In genomic region chr12:102958073-102958829, GRCh38 we compare ENCODE assay signal across 8 cellular contexts. TPM values are rescaled to one million over a fixed set of nuclear protein-coding genes. Genes with fewer than 3 reads are reported as not detected.
A peak's percentile ranks its signal among the peaks of the same experiment; 100 is the strongest.
DNase-seq lines count a peak whose midpoint lies in the region; ATAC-seq, FAIRE-seq and TF ChIP-seq lines count a peak whose summit lies in the region.

No MANE protein-coding gene starts in this region.

- H3K4me3 ChIP-seq in HepG2 (replicated peaks in 1 of 3; ENCODE audit: insufficient read depth in 1 of 3, low read depth in 2 of 3, low read length in 3 of 3) (peak overlapping the region; percentile 37 to 46 (median 39); a peak in 4 of 6 replicates), upper lobe of right lung (peak overlapping the region; percentile 37)

- no peaks in the 10 kb centered on the region for H4K20me1 ChIP-seq in HepG2 (ENCODE audit: insufficient read depth, low read length)

- in situ Hi-C loops in HepG2 (cut with HindIII; ENCODE audit: extremely low pct_ligation_motif_present, low pct_unique_long_range_greater_than_20kb), result no loop called here

- no peak for FAIRE-seq in HepG2 (lab: Jason Lieb, UNC)

- no peak overlapping the region for H3K27ac ChIP-seq in HepG2 (ENCODE audit: extremely low read length, insufficient read depth, low read length)
- H3K27ac ChIP-seq in upper lobe of right lung, result no peak overlapping the region

- H3K4me1 ChIP-seq in HepG2 (ENCODE audit: insufficient read depth, low read length) (peaks cover 12% of the 10 kb centered on the region), upper lobe of right lung (peaks cover 8% of the 10 kb centered on the region)

- TF ChIP-seq POLR2A in HepG2 (IDR thresholded peaks at IDR 0.05; ENCODE audit: insufficient read depth in 1 of 2, low read depth in 2 of 2, low read length in 2 of 2), result no peak

- H3K9me3 ChIP-seq in HepG2 (ENCODE audit: low read length) (no peaks in the 10 kb centered on the region), upper lobe of right lung (no peaks in the 10 kb centered on the region)

- TF ChIP-seq CTCF in HepG2 (CRISPR knock-in tag; IDR thresholded peaks at IDR 0.05), result no peak
- no peak for TF ChIP-seq CTCF in upper lobe of right lung (IDR thresholded peaks at IDR 0.05)

- no peak overlapping the region for H3K9ac ChIP-seq in HepG2 (ENCODE audit: insufficient read depth, low read depth, low read length)

- CTCF ChIA-PET in HepG2 (lab: Yijun Ruan, JAX; ENCODE audit: low intra/inter-chr PET ratio, low total read pairs), result no interaction called here

- H3K79me2 ChIP-seq in HepG2 (ENCODE audit: insufficient read depth, low read length), result no peaks in the 10 kb centered on the region

- no TSS peak for BruUV-seq in HepG2 (replicated peaks; lab: Mats Ljungman, UMichigan)

- TF ChIP-seq EP300 in HepG2 (IDR thresholded peaks at IDR 0.05; ENCODE audit: low read depth in 2 of 2, low read length in 2 of 2) (no peak), HepG2 (CRISPR knock-in tag; IDR thresholded peaks at IDR 0.05; ENCODE audit: borderline replicate concordance) (no peak)

- peaks cover 7 to 79% of the 10 kb centered on the region in 2 experiments for H3K27me3 ChIP-seq in HepG2 (ENCODE audit: control insufficient read depth in 1 of 2, insufficient read depth in 2 of 2, low read length in 2 of 2)
- peaks cover 88% of the 10 kb centered on the region for H3K27me3 ChIP-seq in upper lobe of right lung

- peak; percentile 52 for ATAC-seq in GM19328 (IDR thresholded peaks at IDR 0.05; ENCODE audit: unreplicated experiment)
- peak; percentile 59 for ATAC-seq in HG03521 (IDR thresholded peaks at IDR 0.05; ENCODE audit: unreplicated experiment)
- ATAC-seq in HepG2, result peak; percentile 71
- ATAC-seq in upper lobe of right lung, result peak; percentile 29

- no peaks in the 10 kb centered on the region for H3K36me3 ChIP-seq in HepG2 (replicated peaks in 1 of 2; ENCODE audit: control insufficient read depth in 1 of 2, insufficient read depth in 2 of 2, low read length in 2 of 2)
- no peaks in the 10 kb centered on the region for H3K36me3 ChIP-seq in upper lobe of right lung

- no peak overlapping the region for H2AFZ ChIP-seq in HepG2 (ENCODE audit: low read length)

- H3K4me2 ChIP-seq in HepG2 (ENCODE audit: low read depth, low read length), result peak overlapping the region; percentile 67

- WGBS in HepG2 (ENCODE audit: low lambda C conversion rate), result 52% methylated on average over 45 of the region's 83 CpGs

- DNase-seq in DMS114 treated with DMSO at 0.1 percent for 48 hours (lab: John Stamatoyannopoulos, UW; ENCODE audit: unreplicated experiment) (peak; percentile 22), astrocyte of the hippocampus (ENCODE audit: low read depth, low spot score) (peak; percentile 75), HepG2 (ENCODE audit: low spot score) (no peak), upper lobe of right lung (no peak), NCI-H1436 treated with DMSO at 0.1 percent for 48 hours (lab: John Stamatoyannopoulos, UW) (no peak), GOT3 (lab: John Stamatoyannopoulos, UW) (no peak)

- no peak for TF ChIP-seq RAD21 in HepG2 (CRISPR knock-in tag; IDR thresholded peaks at IDR 0.05)

- POLR2A ChIA-PET in HepG2 (lab: Yijun Ruan, JAX), result no interaction called here

- intact Hi-C loops in HepG2 (cut with micrococcal nuclease; ENCODE audit: unreplicated experiment) (no loop called here), upper lobe of right lung (cut with DNase I) (no loop called here)

TF ChIP-seq in HepG2, 621 proteins besides CTCF, POLR2A, EP300 and RAD21:
- TF ChIP-seq KDM5B (CRISPR knock-in tag; IDR thresholded peaks at IDR 0.05; ENCODE audit: borderline replicate concordance), result no peak
- peak; percentile 98 for TF ChIP-seq HNRNPLL (IDR thresholded peaks at IDR 0.05; ENCODE audit: low read depth, low read length, poor library complexity, severe bottlenecking)
- TF ChIP-seq, protein P1, sequence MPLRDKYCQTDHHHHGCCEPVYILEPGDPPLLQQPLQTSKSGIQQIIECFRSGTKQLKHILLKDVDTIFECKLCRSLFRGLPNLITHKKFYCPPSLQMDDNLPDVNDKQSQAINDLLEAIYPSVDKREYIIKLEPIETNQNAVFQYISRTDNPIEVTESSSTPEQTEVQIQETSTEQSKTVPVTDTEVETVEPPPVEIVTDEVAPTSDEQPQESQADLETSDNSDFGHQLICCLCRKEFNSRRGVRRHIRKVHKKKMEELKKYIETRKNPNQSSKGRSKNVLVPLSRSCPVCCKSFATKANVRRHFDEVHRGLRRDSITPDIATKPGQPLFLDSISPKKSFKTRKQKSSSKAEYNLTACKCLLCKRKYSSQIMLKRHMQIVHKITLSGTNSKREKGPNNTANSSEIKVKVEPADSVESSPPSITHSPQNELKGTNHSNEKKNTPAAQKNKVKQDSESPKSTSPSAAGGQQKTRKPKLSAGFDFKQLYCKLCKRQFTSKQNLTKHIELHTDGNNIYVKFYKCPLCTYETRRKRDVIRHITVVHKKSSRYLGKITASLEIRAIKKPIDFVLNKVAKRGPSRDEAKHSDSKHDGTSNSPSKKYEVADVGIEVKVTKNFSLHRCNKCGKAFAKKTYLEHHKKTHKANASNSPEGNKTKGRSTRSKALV (CRISPR knock-in tag; IDR thresholded peaks at IDR 0.05), result peak; percentile 85
- TF ChIP-seq IRX3 (CRISPR knock-in tag; IDR thresholded peaks at IDR 0.05; ENCODE audit: borderline replicate concordance, low read depth), result no peak
TF ChIP-seq in HepG2: peak in this region for 2.

RNA-seq across cellular contexts. Expression of gene ASCL1, which starts 0.8 kb away (rescaled TPM):
- total RNA-seq in HepG2 (2016; rRNA removed; fragmentation: Illumina TruSeq; extraction: Trizol), result not detected in 2 replicates
- not detected in 2 replicates for total RNA-seq in HepG2 (2016; cell fraction: cytosol; rRNA removed; fragmentation: Illumina TruSeq; extraction: Trizol; ENCODE audit: low read depth)
- not detected in 2 replicates for total RNA-seq in HepG2 (2016; cell fraction: insoluble cytoplasmic fraction; rRNA removed; fragmentation: Illumina TruSeq; extraction: Trizol)
- not detected in 2 replicates for total RNA-seq in HepG2 (2016; cell fraction: membrane; rRNA removed; fragmentation: Illumina TruSeq; extraction: Trizol)
- total RNA-seq in HepG2 (2016; cell fraction: nucleus; rRNA removed; fragmentation: Illumina TruSeq; extraction: Trizol), result not detected in 2 replicates
- polyA plus RNA-seq in HepG2 (2011; rRNA removed), result not detected in 2 replicates
- 0.03 TPM in 1 of 2 replicates, not detected in the other for polyA plus RNA-seq in HepG2 (2011; cell fraction: cytosol; rRNA removed)
- not detected in 2 replicates for polyA plus RNA-seq in HepG2 (2011; cell fraction: nucleus; rRNA removed)
- not detected in 2 replicates for polyA plus RNA-seq in HepG2 (2012)
- polyA plus RNA-seq in HepG2 (2016; cell fraction: cytosol; fragmentation: Illumina TruSeq; extraction: Trizol; ENCODE audit: low read depth), result not detected in 2 replicates
- not detected in 2 replicates for polyA plus RNA-seq in HepG2 (2016; cell fraction: insoluble cytoplasmic fraction; fragmentation: Illumina TruSeq; extraction: Trizol; ENCODE audit: low read depth)
- not detected in 2 replicates for polyA plus RNA-seq in HepG2 (2016; cell fraction: membrane; fragmentation: Illumina TruSeq; extraction: Trizol; ENCODE audit: low read depth)
- polyA plus RNA-seq in HepG2 (2016; cell fraction: nucleus; fragmentation: Illumina TruSeq; extraction: Trizol; ENCODE audit: insufficient read depth, low read depth), result not detected in 2 replicates
- polyA minus RNA-seq in HepG2 (2011; rRNA and poly(A)+ RNA removed; ENCODE audit: low replicate concordance), result not detected in 2 replicates
- polyA minus RNA-seq in HepG2 (2011; cell fraction: cytosol; rRNA and poly(A)+ RNA removed), result not detected in 2 replicates
- polyA minus RNA-seq in HepG2 (2011; cell fraction: nucleus; rRNA and poly(A)+ RNA removed), result not detected in 2 replicates
- total RNA-seq in upper lobe of right lung, result not detected

RNA-seq across cellular contexts. Expression of gene PAH, which starts 41.2 kb away (rescaled TPM):
- total RNA-seq in HepG2 (2016; rRNA removed; fragmentation: Illumina TruSeq; extraction: Trizol) (451 and 537 TPM in 2 replicates), upper lobe of right lung (not detected)
- total RNA-seq in HepG2 (2016; cell fraction: cytosol; rRNA removed; fragmentation: Illumina TruSeq; extraction: Trizol; ENCODE audit: low read depth), result 45.5 and 48.1 TPM in 2 replicates
- 427 and 542 TPM in 2 replicates for total RNA-seq in HepG2 (2016; cell fraction: insoluble cytoplasmic fraction; rRNA removed; fragmentation: Illumina TruSeq; extraction: Trizol)
- 112 and 115 TPM in 2 replicates for total RNA-seq in HepG2 (2016; cell fraction: membrane; rRNA removed; fragmentation: Illumina TruSeq; extraction: Trizol)
- total RNA-seq in HepG2 (2016; cell fraction: nucleus; rRNA removed; fragmentation: Illumina TruSeq; extraction: Trizol), result 530 and 572 TPM in 2 replicates
- polyA plus RNA-seq in HepG2 (2011; rRNA removed), result 163 and 192 TPM in 2 replicates
- polyA plus RNA-seq in HepG2 (2011; cell fraction: cytosol; rRNA removed), result 79.5 and 104 TPM in 2 replicates
- 720 and 747 TPM in 2 replicates for polyA plus RNA-seq in HepG2 (2011; cell fraction: nucleus; rRNA removed)
- polyA plus RNA-seq in HepG2 (2012), result 261 and 346 TPM in 2 replicates
- polyA plus RNA-seq in HepG2 (2016; cell fraction: cytosol; fragmentation: Illumina TruSeq; extraction: Trizol; ENCODE audit: low read depth), result 29.3 and 34.8 TPM in 2 replicates
- 690 and 696 TPM in 2 replicates for polyA plus RNA-seq in HepG2 (2016; cell fraction: insoluble cytoplasmic fraction; fragmentation: Illumina TruSeq; extraction: Trizol; ENCODE audit: low read depth)
- polyA plus RNA-seq in HepG2 (2016; cell fraction: membrane; fragmentation: Illumina TruSeq; extraction: Trizol; ENCODE audit: low read depth), result 72.7 and 81.5 TPM in 2 replicates
- polyA plus RNA-seq in HepG2 (2016; cell fraction: nucleus; fragmentation: Illumina TruSeq; extraction: Trizol; ENCODE audit: insufficient read depth, low read depth), result 819 and 859 TPM in 2 replicates
- 92.0 TPM in 1 of 2 replicates, not detected in the other for polyA minus RNA-seq in HepG2 (2011; rRNA and poly(A)+ RNA removed; ENCODE audit: low replicate concordance)
- 67.0 and 67.1 TPM in 2 replicates for polyA minus RNA-seq in HepG2 (2011; cell fraction: cytosol; rRNA and poly(A)+ RNA removed)
- 280 and 289 TPM in 2 replicates for polyA minus RNA-seq in HepG2 (2011; cell fraction: nucleus; rRNA and poly(A)+ RNA removed)

Comparison
In these comparisons a context has a peak if more than half of its experiments do, and no peak if none do; other contexts are left out.
1. DNase-seq: peak in DMS114 treated with DMSO at 0.1 percent for 48 hours (single experiment) and astrocyte of the hippocampus (single experiment); none in HepG2 (single experiment), upper lobe of right lung (single experiment), NCI-H1436 treated with DMSO at 0.1 percent for 48 hours (single experiment) and GOT3 (single experiment).
2. RNA of gene PAH, which starts 41.2 kb away (total RNA-seq): 45.5 to 572 TPM in HepG2; not detected in upper lobe of right lung (single experiment); every median in the first group is over 10 times any median in the second.
3. Peak in every context shown above with its lines, with median percentiles within 50 percentile points of each other: ATAC-seq.